9 cellular contexts compared by ENCODE assay signal in genomic region chr6:33710296-33711121, GRCh38. TPM values are rescaled to one million over a fixed set of nuclear protein-coding genes. Genes with fewer than 3 reads are reported as not detected.
DNase-seq lines count a peak whose midpoint lies in the region; FAIRE-seq and TF ChIP-seq lines count a peak whose summit lies in the region.
"Had no signal": no experiment of that assay in that cellular context is flagged by ENCODE, and none has a peak within 500 bp of the region (broad histone marks: within the 10 kb centered on the region; RNA-seq: fewer than 3 reads in every experiment).

No MANE protein-coding gene starts in this region.

- no peak overlapping the region for H3K9ac ChIP-seq in fibroblast of lung (ENCODE audit: insufficient read depth, low read length)
- H3K9ac ChIP-seq in skeletal muscle tissue (ENCODE audit: low read depth in 1 of 3, low read length in 3 of 3), result peak overlapping the region; percentile 80 to 94 (median 91)

- H3K36me3 ChIP-seq in SJSA1 (peaks cover 35% of the 10 kb centered on the region), fibroblast of lung (ENCODE audit: control insufficient read depth, insufficient read depth, low read length) (peaks cover 3% of the 10 kb centered on the region), skeletal muscle tissue (ENCODE audit: control insufficient read depth in 3 of 3, insufficient read depth in 3 of 3, low read length in 3 of 3) (peaks cover 5 to 13% (median 7%) of the 10 kb centered on the region in 3 donors)

- H4K20me1 ChIP-seq in fibroblast of lung (ENCODE audit: control insufficient read depth, extremely low read depth, insufficient read depth, low read length), result no peaks in the 10 kb centered on the region

- H3K4me3 ChIP-seq in SJSA1 (peak overlapping the region; percentile 81), fibroblast of lung (replicated peaks in 1 of 4; ENCODE audit: control extremely low read depth in 1 of 4, insufficient read depth in 1 of 4, low read depth in 3 of 4, low read length in 4 of 4) (peak overlapping the region; percentile 66 to 97 (median 74)), skeletal muscle tissue (ENCODE audit: low read length in 3 of 3) (peak overlapping the region; percentile 81 to 95 (median 90))

- H3K4me1 Mint-ChIP-seq in activated T-cell treated with anti-CD3 and anti-CD28 coated beads, Interleukin-2, amount 50 U/mL, for 24 hours (ENCODE audit: low read depth), result peaks cover 43% of the 10 kb centered on the region

- no peaks in the 10 kb centered on the region for H3K9me3 Mint-ChIP-seq in activated T-cell treated with anti-CD3 and anti-CD28 coated beads, Interleukin-2, amount 50 U/mL, for 24 hours

- H3K4me3 Mint-ChIP-seq in activated T-cell treated with anti-CD3 and anti-CD28 coated beads, Interleukin-2, amount 50 U/mL, for 24 hours, result peak overlapping the region; percentile 96

- H3K27ac ChIP-seq in SJSA1, result no peak overlapping the region; the same call in 1 of the 2 replicates
- H3K27ac ChIP-seq in fibroblast of lung (ENCODE audit: insufficient read depth, low read length), result no peak overlapping the region
- peak overlapping the region; percentile 89 for H3K27ac ChIP-seq in skeletal muscle tissue (ENCODE audit: low read depth, low read length)

- H3K4me1 ChIP-seq in SJSA1 (replicated peaks) (peaks cover 12% of the 10 kb centered on the region), fibroblast of lung (ENCODE audit: control insufficient read depth, extremely low read depth, insufficient read depth, low read length) (peaks cover 5% of the 10 kb centered on the region), skeletal muscle tissue (ENCODE audit: control insufficient read depth in 3 of 3, insufficient read depth in 3 of 3, low read length in 3 of 3) (peaks cover 23 to 36% (median 32%) of the 10 kb centered on the region in 3 donors)

- TF ChIP-seq CTCF in fibroblast of lung (conservative IDR thresholded peaks at IDR 0.05 in 1 of 2, IDR thresholded peaks at IDR 0.05 in 1 of 2; ENCODE audit: low read depth in 1 of 2, low read length in 2 of 2), result no peak

- no peak for FAIRE-seq in frontal cortex (lab: Jason Lieb, UNC)
- FAIRE-seq: colon had no signal

- H3K79me2 ChIP-seq in fibroblast of lung (ENCODE audit: control insufficient read depth, insufficient read depth, low read length), result peaks cover 10% of the 10 kb centered on the region

- no peak overlapping the region for H2AFZ ChIP-seq in fibroblast of lung (ENCODE audit: low read length)

- no peaks in the 10 kb centered on the region for H3K27me3 ChIP-seq in SJSA1 (replicated peaks)
- H3K27me3 ChIP-seq in fibroblast of lung (ENCODE audit: control insufficient read depth, insufficient read depth, low read length), result no peaks in the 10 kb centered on the region
- no peaks in the 10 kb centered on the region for H3K27me3 ChIP-seq in skeletal muscle tissue (ENCODE audit: control insufficient read depth in 3 of 3, insufficient read depth in 3 of 3, low read length in 3 of 3)

- no peaks in the 10 kb centered on the region for H3K27me3 Mint-ChIP-seq in activated T-cell treated with anti-CD3 and anti-CD28 coated beads, Interleukin-2, amount 50 U/mL, for 24 hours

- peaks cover 60% of the 10 kb centered on the region for H3K36me3 Mint-ChIP-seq in activated T-cell treated with anti-CD3 and anti-CD28 coated beads, Interleukin-2, amount 50 U/mL, for 24 hours (ENCODE audit: low read depth)

- peak overlapping the region; percentile 100 for H3K27ac Mint-ChIP-seq in activated T-cell treated with anti-CD3 and anti-CD28 coated beads, Interleukin-2, amount 50 U/mL, for 24 hours

- H3K9me3 ChIP-seq in SJSA1 (replicated peaks), result no peaks in the 10 kb centered on the region
- H3K9me3 ChIP-seq in fibroblast of lung (ENCODE audit: control insufficient read depth, insufficient read depth, low read depth, low read length), result no peaks in the 10 kb centered on the region
- no peaks in the 10 kb centered on the region for H3K9me3 ChIP-seq in skeletal muscle tissue (ENCODE audit: control insufficient read depth in 3 of 3, low read length in 3 of 3)

- H3K4me2 ChIP-seq in fibroblast of lung (ENCODE audit: extremely low read depth, insufficient read depth, low read length), result peak overlapping the region; percentile 85

- peak; percentile 46 for DNase-seq in activated T-cell treated with anti-CD3 and anti-CD28 coated beads, Interleukin-2, amount 50 U/mL, for 24 hours
- DNase-seq in activated T-cell treated with anti-CD3 and anti-CD28 coated beads, Interleukin-2, amount 50 U/mL, for 48 hours, result no peak
- DNase-seq in SJSA1 (ENCODE audit: low read depth in 1 of 2, low spot score in 2 of 2), result peak in 1 of 2 experiments; percentile 25
- no peak for DNase-seq in fibroblast of lung (ENCODE audit: low read depth in 2 of 2)
- DNase-seq in stimulated activated CD4-positive, alpha-beta T cell treated with anti-CD3 and anti-CD28 coated beads, Interleukin-1b, Interleukin-23, amount 100 ng/mL, for 48 hours, result no peak
- DNase-seq in frontal cortex (ENCODE audit: low spot score in 2 of 2), result no peak
- DNase-seq in OCI-M1 (lab: John Stamatoyannopoulos, UW), result no peak

RNA-seq across cellular contexts. Expression of gene UQCC2, which starts 1.0 kb away (rescaled TPM):
- total RNA-seq in SJSA1 (2014; rRNA removed; shearing (Covaris generic)), result 79.4 and 99.2 TPM in 2 replicates
- 22.9 and 36.5 TPM in 2 replicates for total RNA-seq in fibroblast of lung
- 33.8 and 48.3 TPM in 2 replicates for polyA plus RNA-seq in fibroblast of lung
- 154 and 209 TPM in 2 replicates for polyA plus RNA-seq in fibroblast of lung (2012)
- 11.2 and 13.9 TPM in 2 replicates for polyA minus RNA-seq in fibroblast of lung (ENCODE audit: low replicate concordance)
- total RNA-seq in skeletal muscle tissue, result 26.1 TPM
- total RNA-seq in frontal cortex, result 19.6 TPM

RNA-seq across cellular contexts. Expression of gene IP6K3, which starts 36.2 kb away (rescaled TPM):
- 5.2 and 5.3 TPM in 2 replicates for total RNA-seq in SJSA1 (2014; rRNA removed; shearing (Covaris generic))
- 1.8 and 5.4 TPM in 2 replicates for total RNA-seq in fibroblast of lung
- polyA plus RNA-seq in fibroblast of lung, result 0.46 and 0.84 TPM in 2 replicates
- polyA plus RNA-seq in fibroblast of lung (2012), result 0.71 and 0.89 TPM in 2 replicates
- polyA minus RNA-seq in fibroblast of lung (ENCODE audit: low replicate concordance), result not detected in 2 replicates
- 13.6 TPM for total RNA-seq in skeletal muscle tissue
- not detected for total RNA-seq in frontal cortex
